8 cellular contexts compared by ENCODE assay signal in the genomic region with DNA sequence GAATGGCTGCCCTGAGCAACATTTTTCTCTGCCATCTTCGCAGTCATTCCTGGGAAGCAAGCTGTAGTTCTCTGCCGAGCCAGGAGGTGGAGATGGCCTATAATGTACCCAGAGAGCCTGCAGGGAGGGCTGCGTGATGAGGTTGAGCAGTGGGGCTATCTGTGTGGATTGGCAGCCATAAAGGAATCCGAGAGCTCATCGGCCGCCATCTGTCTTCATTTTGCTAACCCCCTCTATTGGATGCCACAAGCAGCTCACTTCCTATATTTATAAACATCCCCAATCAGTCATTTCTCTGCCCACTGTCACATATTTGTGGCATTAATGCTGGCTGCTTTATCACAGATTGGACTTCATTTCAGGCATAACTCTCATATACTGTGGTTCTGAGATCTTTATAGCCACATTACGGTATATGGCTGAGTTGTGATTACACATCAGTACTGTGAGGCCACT.
DNase-seq lines count a peak whose midpoint lies in the region; ATAC-seq and TF ChIP-seq lines count a peak whose summit lies in the region.

No MANE protein-coding gene starts in this region.

- H3K4me1 Mint-ChIP-seq in mesothelial cell of epicardium, result no peaks in the 10 kb centered on the region
- peaks cover 0 to 2% (median 0%) of the 10 kb centered on the region in 4 donors for H3K4me1 Mint-ChIP-seq in naive thymus-derived CD8-positive, alpha-beta T cell

- ATAC-seq in GM18519 (IDR thresholded peaks at IDR 0.05; ENCODE audit: low FRiP score, unreplicated experiment), result peak; percentile 75
- no peak for ATAC-seq in GM19324 (IDR thresholded peaks at IDR 0.05; ENCODE audit: low FRiP score, unreplicated experiment)
- ATAC-seq in naive thymus-derived CD8-positive, alpha-beta T cell, result no peak

- no peak for TF ChIP-seq POLR2A in adrenal gland (IDR thresholded peaks at IDR 0.05)

- H3K36me3 ChIP-seq in BJ (ENCODE audit: control insufficient read depth, insufficient read depth, low read length), result no peaks in the 10 kb centered on the region
- H3K36me3 ChIP-seq in adrenal gland (replicated peaks in 1 of 2), result no peaks in the 10 kb centered on the region

- peaks cover 29% of the 10 kb centered on the region for H3K27me3 Mint-ChIP-seq in mesothelial cell of epicardium (ENCODE audit: low read depth)
- H3K27me3 Mint-ChIP-seq in naive thymus-derived CD8-positive, alpha-beta T cell, result peaks cover 3 to 22% (median 4%) of the 10 kb centered on the region in 5 donors

- H3K4me3 ChIP-seq in BJ (ENCODE audit: low read depth, low read length) (no peak overlapping the region), adrenal gland (no peak overlapping the region)

- POLR2A ChIA-PET in BJ (lab: Charles Lee), result interaction anchor here (1.3 kb wide), 1 partner anchor 94 kb away, joined by 3 read pairs; no protein-coding TSS in a partner anchor
- POLR2A ChIA-PET in naive thymus-derived CD8-positive, alpha-beta T cell (lab: Charles Lee), result no interaction called here

- H3K36me3 Mint-ChIP-seq in mesothelial cell of epicardium, result no peaks in the 10 kb centered on the region
- H3K36me3 Mint-ChIP-seq in naive thymus-derived CD8-positive, alpha-beta T cell, result no peaks in the 10 kb centered on the region

- no peak overlapping the region for H3K4me3 Mint-ChIP-seq in mesothelial cell of epicardium
- no peak overlapping the region for H3K4me3 Mint-ChIP-seq in naive thymus-derived CD8-positive, alpha-beta T cell

- H3K4me1 ChIP-seq in adrenal gland (replicated peaks in 1 of 2), result no peaks in the 10 kb centered on the region

- H3K27ac ChIP-seq in adrenal gland, result no peak overlapping the region

- H3K9me3 Mint-ChIP-seq in mesothelial cell of epicardium, result no peaks in the 10 kb centered on the region
- peaks cover 0 to 5% (median 0%) of the 10 kb centered on the region in 9 donors for H3K9me3 Mint-ChIP-seq in naive thymus-derived CD8-positive, alpha-beta T cell

- intact Hi-C loops in adrenal gland (cut with DNase I), result no loop called here

- DNase-seq in BJ (ENCODE audit: low read depth) (no peak), HuH-7 (ENCODE audit: low spot score) (peak; percentile 26), adrenal gland (peak in 6 of 7 donors; percentile 25 to 77 (median 38)), mesothelial cell of epicardium (ENCODE audit: low spot score in 2 of 2, unreplicated experiment in 2 of 2) (no peak)
- DNase-seq in stimulated activated CD4-positive, alpha-beta T cell treated with anti-CD3 and anti-CD28 coated beads, Interleukin-4, amount 100 ng/mL, for 1 hour, result no peak
- no peak for DNase-seq in naive thymus-derived CD8-positive, alpha-beta T cell

- H3K9me3 ChIP-seq in adrenal gland (replicated peaks in 1 of 3), result no peaks in the 10 kb centered on the region

- CTCF ChIA-PET in BJ (lab: Yijun Ruan, JAX), result interaction anchor here (0.9 to 4.1 kb wide), 11 partner anchors 10 to 515 kb away, joined by 3 to 35 read pairs (median 5); no protein-coding TSS in a partner anchor

- no peak overlapping the region for H3K27ac Mint-ChIP-seq in mesothelial cell of epicardium
- no peak overlapping the region for H3K27ac Mint-ChIP-seq in naive thymus-derived CD8-positive, alpha-beta T cell

- H3K27me3 ChIP-seq in BJ (ENCODE audit: control insufficient read depth, insufficient read depth, low read length) (0 out of 2 replicates have a peak, but pooled peaks cover 1% of the 10 kb centered on the region), adrenal gland (no peaks in the 10 kb centered on the region)

- 61 to 66% (median 65%) methylated on average over 7 of the region's 7 CpGs for WGBS in adrenal gland, 4 donors

- TF ChIP-seq CTCF in BJ (IDR thresholded peaks at IDR 0.05; ENCODE audit: insufficient read depth, low read depth, low read length), result peak; percentile 56
- peak; percentile 29 to 54 (median 41) for TF ChIP-seq CTCF in adrenal gland (IDR thresholded peaks at IDR 0.05)
- TF ChIP-seq CTCF in mesothelial cell of epicardium (IDR thresholded peaks at IDR 0.05; ENCODE audit: unreplicated experiment), result peak; percentile 28

Comparison
In these comparisons a context has a peak if more than half of its experiments do, and no peak if none do; other contexts are left out.
1. DNase-seq: peak in HuH-7 (single experiment) and adrenal gland (6 of 7); none in BJ (single experiment), mesothelial cell of epicardium (0 of 2), stimulated activated CD4-positive, alpha-beta T cell treated with anti-CD3 and anti-CD28 coated beads, Interleukin-4, amount 100 ng/mL, for 1 hour (single experiment) and naive thymus-derived CD8-positive, alpha-beta T cell (0 of 10).
2. Peak in every context shown above with its lines, with median percentiles within 50 percentile points of each other: CTCF ChIP-seq.